7 cellular contexts compared by ENCODE assay signal in genomic region chr1:159945483-159946241, GRCh38. TPM values are rescaled to one million over a fixed set of nuclear protein-coding genes. Genes with fewer than 3 reads are reported as not detected.
A peak's percentile ranks its signal among the peaks of the same experiment; 100 is the strongest.
DNase-seq lines count a peak whose midpoint lies in the region; ATAC-seq, FAIRE-seq and TF ChIP-seq lines count a peak whose summit lies in the region.

Gene IGSF9, minus strand, starts transcription at chr1:159945613. Its CDS starts 2,159 bp downstream, at chr1:159943454.

- SMC1A ChIA-PET in GM12878 (lab: Charles Lee; ENCODE audit: uncharacterized antibody, unreplicated experiment), result no interaction called here

- H3K27me3 ChIP-seq in GM12878 (replicated peaks in 1 of 2; ENCODE audit: control insufficient read depth in 2 of 2, insufficient read depth in 2 of 2, low read length in 1 of 2) (peaks cover 6 to 26% of the 10 kb centered on the region in 2 experiments), iPS DF 6.9 (ENCODE audit: control insufficient read depth, insufficient read depth, low read length) (no peaks in the 10 kb centered on the region), gastrocnemius medialis (peaks cover 24 to 27% (median 24%) of the 10 kb centered on the region in 3 donors)

- DNase-seq in NCI-H1417 (lab: John Stamatoyannopoulos, UW), result peak; percentile 97 to 99 (median 98)
- peak; percentile 62 for DNase-seq in T-helper 9 cell
- DNase-seq in GM12878 (ENCODE audit: low read depth, low spot score), result no peak
- DNase-seq in iPS DF 6.9 (ENCODE audit: low read depth, low spot score), result peak; percentile 86
- DNase-seq in gastrocnemius medialis, result no peak
- DNase-seq in AML-193 (lab: John Stamatoyannopoulos, UW), result no peak

- H3K36me3 ChIP-seq in GM12878 (ENCODE audit: control insufficient read depth in 2 of 2, insufficient read depth in 2 of 2, low read length in 1 of 2), result no peaks in the 10 kb centered on the region
- no peaks in the 10 kb centered on the region for H3K36me3 ChIP-seq in iPS DF 6.9 (ENCODE audit: control insufficient read depth, insufficient read depth, low read length)
- no peaks in the 10 kb centered on the region for H3K36me3 ChIP-seq in gastrocnemius medialis

- no peak within 1 kb of the TSS for H2AFZ ChIP-seq in GM12878 (ENCODE audit: control insufficient read depth, low read depth, low read length)

- H3K27ac ChIP-seq in GM12878 (ENCODE audit: control insufficient read depth, insufficient read depth) (no peak within 1 kb of the TSS), iPS DF 6.9 (ENCODE audit: low read length) (no peak within 1 kb of the TSS), gastrocnemius medialis (no peak within 1 kb of the TSS)

- RAD21 ChIA-PET in GM12878 (lab: Charles Lee; ENCODE audit: unreplicated experiment), result interaction anchor here (1.4 kb wide), 1 partner anchor 23 kb away, joined by 3 read pairs; no protein-coding TSS in a partner anchor

- H3K9me3 ChIP-seq in GM12878 (replicated peaks; ENCODE audit: control insufficient read depth, insufficient read depth, low read length) (no peaks in the 10 kb centered on the region), iPS DF 6.9 (ENCODE audit: control insufficient read depth, insufficient read depth, low read length) (no peaks in the 10 kb centered on the region), gastrocnemius medialis (no peaks in the 10 kb centered on the region)

- TF ChIP-seq POLR2A in GM12878 (IDR thresholded peaks at IDR 0.05; ENCODE audit: low read depth, low read length) (no peak), gastrocnemius medialis (IDR thresholded peaks at IDR 0.05) (no peak)

- intact Hi-C loops in GM12878 (cut with micrococcal nuclease; ENCODE audit: unreplicated experiment) (no loop called here), gastrocnemius medialis (cut with DNase I; ENCODE audit: low total_unique reads) (loop anchor here (5.0 kb wide), 1 partner anchor 148 kb away; no protein-coding TSS in a partner anchor)

- no peaks in the 10 kb centered on the region for H4K20me1 ChIP-seq in GM12878 (ENCODE audit: control insufficient read depth, insufficient read depth)

- no peak for FAIRE-seq in GM12878 (lab: Jason Lieb, UNC)

- no peak within 1 kb of the TSS for H3K9ac ChIP-seq in GM12878 (ENCODE audit: control insufficient read depth, insufficient read depth, low read length)

- H3K4me3 ChIP-seq in GM12878 (no peak within 1 kb of the TSS), iPS DF 6.9 (ENCODE audit: low read length) (peak within 1 kb of the TSS; percentile 72; the same call in 1 of the 2 replicates), gastrocnemius medialis (peak within 1 kb of the TSS; percentile 45 to 62 (median 50))

- ATAC-seq in GM19035 (IDR thresholded peaks at IDR 0.05; ENCODE audit: unreplicated experiment) (peak; percentile 69), GM12878 (peak; percentile 78), gastrocnemius medialis (peak; percentile 63 to 66)

- TF ChIP-seq EP300 in GM12878 (IDR thresholded peaks at IDR 0.05; ENCODE audit: borderline replicate concordance in 1 of 2, control insufficient read depth in 1 of 2, low read depth in 2 of 2, low read length in 2 of 2), result no peak

- no peaks in the 10 kb centered on the region for H3K79me2 ChIP-seq in GM12878 (ENCODE audit: control insufficient read depth, insufficient read depth, low read length)

- peak; percentile 22; the same call in 1 of the 2 replicates for TF ChIP-seq RAD21 in GM12878 (IDR thresholded peaks at IDR 0.05; ENCODE audit: insufficient read depth, low read depth, low read length)

- H3K4me1 ChIP-seq in GM12878 (ENCODE audit: control insufficient read depth, insufficient read depth, low read length) (no peaks in the 10 kb centered on the region; the same call in 1 of the 2 replicates), iPS DF 6.9 (ENCODE audit: control insufficient read depth, insufficient read depth, low read length) (peaks cover 5% of the 10 kb centered on the region), gastrocnemius medialis (peaks cover 0 to 15% of the 10 kb centered on the region in 2 donors)

- TF ChIP-seq CTCF in GM12878 (IDR thresholded peaks at IDR 0.05 in 2 of 3, conservative IDR thresholded peaks at IDR 0.05 in 1 of 3; ENCODE audit: control insufficient read depth in 2 of 3, extremely low read depth in 1 of 3, insufficient read depth in 1 of 3, low read depth in 3 of 3, low read length in 3 of 3), result peak; percentile 12 to 38 (median 18); a peak in 4 of 6 replicates
- TF ChIP-seq CTCF in gastrocnemius medialis (IDR thresholded peaks at IDR 0.05 in 4 of 5, conservative IDR thresholded peaks at IDR 0.05 in 1 of 5), result peak; percentile 7 to 64 (median 48)

- peak within 1 kb of the TSS; percentile 38; the same call in 1 of the 2 replicates for H3K4me2 ChIP-seq in GM12878 (ENCODE audit: control insufficient read depth, insufficient read depth)

- no TSS peak for BruUV-seq in GM12878 (replicated peaks; lab: Mats Ljungman, UMichigan)

- in situ Hi-C loops in GM12878 (cut with MboI), result no loop called here
- in situ Hi-C loops in gastrocnemius medialis (cut with MboI; ENCODE audit: low sequenced_read_pairs in 4 of 4), result loop anchor here in 1 of 4 donors (10.0 kb wide), 1 partner anchor 59 kb away; no protein-coding TSS in a partner anchor

- CTCF ChIA-PET in GM12878 (lab: Yijun Ruan, JAX), result interaction anchor here (0.9 to 2.8 kb wide), 4 partner anchors 10 to 147 kb away, joined by 3 to 12 read pairs (median 3); no protein-coding TSS in a partner anchor

- 20% methylated on average over 56 of the region's 58 CpGs for WGBS in GM12878 (ENCODE audit: insufficient coverage, insufficient replicate concordance, low lambda C conversion rate, missing lambda C conversion rate)
- no CpG with 5 or more reads among the region's 58 CpGs for WGBS in iPS DF 6.9 (ENCODE audit: insufficient coverage, insufficient read length)

- POLR2A ChIA-PET in GM12878 (lab: Charles Lee), result no interaction called here

TF ChIP-seq in GM12878, 131 proteins besides CTCF, POLR2A, EP300 and RAD21 (continues in another document):
- TF ChIP-seq SIN3A (IDR thresholded peaks at IDR 0.05; ENCODE audit: low read depth, low read length) (no peak), ATF3 (IDR thresholded peaks at IDR 0.05; ENCODE audit: borderline replicate concordance, extremely low read depth, low read depth, low read length) (no peak), RFX5 (IDR thresholded peaks at IDR 0.05; ENCODE audit: low read depth, low read length) (no peak), NFYA (IDR thresholded peaks at IDR 0.05; ENCODE audit: borderline replicate concordance, low read depth, low read length) (no peak), SMC3 (IDR thresholded peaks at IDR 0.05; ENCODE audit: borderline replicate concordance, low read length) (no peak), MTA3 (IDR thresholded peaks at IDR 0.05; ENCODE audit: borderline replicate concordance, low read length) (no peak), IRF3 (IDR thresholded peaks at IDR 0.05) (no peak), USF1 (IDR thresholded peaks at IDR 0.05; ENCODE audit: borderline replicate concordance, extremely low read length, insufficient read depth, low read depth, low read length) (peak; percentile 16), NR2C2 (IDR thresholded peaks at IDR 0.05; ENCODE audit: borderline replicate concordance, control insufficient read depth, insufficient read length, low read depth) (no peak)

RNA-seq across cellular contexts. Expression of gene IGSF9, which starts in this region (rescaled TPM):
- total RNA-seq in GM12878 (2013; cell fraction: nucleolus; rRNA removed), result not detected in 2 replicates
- total RNA-seq in GM12878 (2014; rRNA removed) (not detected in 2 replicates), GM12878 (2014; rRNA removed; fragmentation: Illumina TruSeq; extraction: Trizol) (not detected in 2 replicates), GM12878 (2021) (not detected in 2 replicates), gastrocnemius medialis (under 1 TPM in 2 of 4 donors, not detected in 2; 0.10 to 0.11 TPM)
- not detected for polyA plus RNA-seq in GM12878 (2011; ENCODE audit: low read depth)
- polyA plus RNA-seq in GM12878 (2011; rRNA removed) (not detected in 2 replicates), GM12878 (2014; fragmentation: Illumina TruSeq; extraction: Trizol) (not detected in 2 replicates), GM12878 (2014; fragmentation: Nextera tagmentation; extraction: Ambion mirVana) (not detected), GM12878 (2014; rRNA removed) (0.04 TPM in 1 of 2 replicates, not detected in the other), GM12878 (2016; fragmentation: Nextera tagmentation; extraction: Ambion mirVana) (under 1 TPM in 1 of 2 experiments, not detected in 1; 0.07 TPM)
- 0.01 and 0.03 TPM in 2 replicates for polyA plus RNA-seq in GM12878 (2011; cell fraction: cytosol; rRNA removed)
- polyA plus RNA-seq in GM12878 (2011; cell fraction: nucleus; rRNA removed), result 0.04 and 0.06 TPM in 2 replicates
- 0.03 TPM in 1 of 2 replicates, not detected in the other for polyA plus RNA-seq in GM12878 (2012)
- not detected in 2 replicates for polyA minus RNA-seq in GM12878 (2011; rRNA and poly(A)+ RNA removed)
- not detected in 2 replicates for polyA minus RNA-seq in GM12878 (2011; cell fraction: cytosol; rRNA and poly(A)+ RNA removed)
- polyA minus RNA-seq in GM12878 (2011; cell fraction: nucleus; rRNA and poly(A)+ RNA removed), result not detected in 2 replicates

Comparison
In these comparisons a context has a peak if more than half of its experiments do, and no peak if none do; other contexts are left out.
1. Peak in ATAC-seq and H3K4me2 ChIP-seq in GM12878; RNA of the gene not detected or under 1 TPM.
2. Peak in ATAC-seq and H3K4me3 ChIP-seq in gastrocnemius medialis; RNA of the gene not detected or under 1 TPM.
3. DNase-seq: peak in NCI-H1417 (3 of 3), T-helper 9 cell (single experiment) and iPS DF 6.9 (single experiment); none in GM12878 (single experiment), gastrocnemius medialis (0 of 2) and AML-193 (0 of 2).
4. Peak in every context shown above with its lines, with median percentiles within 50 percentile points of each other: ATAC-seq.